22 cellular contexts compared by ENCODE assay signal in genomic region chr18:49179222-49179621, GRCh38.
"Had no signal": no experiment of that assay in that cellular context is flagged by ENCODE, and none has a peak within 500 bp of the region (broad histone marks: within the 10 kb centered on the region; RNA-seq: fewer than 3 reads in every experiment).

No MANE protein-coding gene starts in this region.

- H3K36me3 ChIP-seq: brain microvascular endothelial cell, Peyer's patch, SJSA1 had no signal

- H3K27me3 ChIP-seq: brain microvascular endothelial cell, Peyer's patch, SJSA1 had no signal

- H3K27ac ChIP-seq: brain microvascular endothelial cell, Peyer's patch, SJSA1 had no signal

- H3K4me1 ChIP-seq: Peyer's patch had no signal

- H3K4me3 ChIP-seq: Peyer's patch, SJSA1 had no signal

- H3K27me3 Mint-ChIP-seq: activated T-cell treated with anti-CD3 and anti-CD28 coated beads, Interleukin-2, amount 50 U/mL, for 24 hours had no signal

- H3K9me3 ChIP-seq: Peyer's patch, SJSA1 had no signal

- H3K27ac Mint-ChIP-seq: activated CD4-positive, alpha-beta T cell treated with anti-CD3 and anti-CD28 coated beads, Interleukin-2, amount 10 ng/mL, durations not matched to agents 24 days and 14 days; activated CD8-positive, alpha-beta T cell treated with anti-CD3 and anti-CD28 coated beads, Interleukin-2, amount 10 ng/mL, durations not matched to agents 7 days and 5 days; activated naive CD4-positive, alpha-beta T cell treated with anti-CD3 and anti-CD28 coated beads, Interleukin-2, amount 50 U/mL, for 72 hours; activated T-cell treated with anti-CD3 and anti-CD28 coated beads, Interleukin-2, amount 50 U/mL, for 24 hours; activated T-helper 2 cell treated with anti-CD3 and anti-CD28 coated beads, Interferon-gamma antibody, Interleukin-2, Interleukin-4, amounts not matched to agents 10 μg/mL and 5 μg/mL and 100 μg/mL, durations not matched to agents 14 hours and 24 hours and 36 hours had no signal

- H3K36me3 Mint-ChIP-seq: activated naive CD4-positive, alpha-beta T cell treated with anti-CD3 and anti-CD28 coated beads, Interleukin-2, amount 50 U/mL, for 72 hours had no signal

- DNase-seq: activated CD4-positive, alpha-beta T cell treated with anti-CD3 and anti-CD28 coated beads, Interleukin-2, amount 10 ng/mL, durations not matched to agents 24 days and 14 days; activated CD4-positive, alpha-beta T cell treated with anti-CD3 and anti-CD28 coated beads, Interleukin-2, amount 50 U/mL, for 4 hours; activated CD8-positive, alpha-beta T cell treated with anti-CD3 and anti-CD28 coated beads, Interleukin-2, amount 10 ng/mL, durations not matched to agents 7 days and 5 days; activated gamma-delta T cell; activated naive CD4-positive, alpha-beta T cell treated with Interleukin-2 at 50 U/mL for 16 hours; activated T-cell treated with anti-CD3 and anti-CD28 coated beads, Interleukin-2, amount 50 U/mL, for 24 hours; amniotic stem cell; aorta; central memory CD4-positive, alpha-beta T cell; MM.1S; NCI-H1092 treated with DMSO at 0.1 percent for 48 hours; NCI-H2081 treated with DMSO at 0.1 percent for 48 hours; NCI-H226; NCI-H524 treated with DMSO at 0.1 percent for 48 hours; SHP77 treated with DMSO at 0.1 percent for 48 hours; T-helper 1 cell; T1000 had no signal

- H3K4me3 Mint-ChIP-seq: activated CD4-positive, alpha-beta T cell treated with anti-CD3 and anti-CD28 coated beads, Interleukin-2, amount 10 ng/mL, durations not matched to agents 24 days and 14 days; activated CD8-positive, alpha-beta T cell treated with anti-CD3 and anti-CD28 coated beads, Interleukin-2, amount 10 ng/mL, durations not matched to agents 7 days and 5 days; activated T-cell treated with anti-CD3 and anti-CD28 coated beads, Interleukin-2, amount 50 U/mL, for 24 hours had no signal

- H3K9me3 Mint-ChIP-seq: activated CD4-positive, alpha-beta T cell treated with anti-CD3 and anti-CD28 coated beads, Interleukin-2, amount 10 ng/mL, durations not matched to agents 24 days and 14 days; activated naive CD4-positive, alpha-beta T cell treated with anti-CD3 and anti-CD28 coated beads, Interleukin-2, amount 50 U/mL, for 72 hours; activated T-cell treated with anti-CD3 and anti-CD28 coated beads, Interleukin-2, amount 50 U/mL, for 24 hours; activated T-helper 2 cell treated with anti-CD3 and anti-CD28 coated beads, Interferon-gamma antibody, Interleukin-2, Interleukin-4, amounts not matched to agents 10 μg/mL and 5 μg/mL and 100 μg/mL, durations not matched to agents 14 hours and 24 hours and 36 hours had no signal
